Comparison of ENCODE assay signal across 14 cellular contexts in the genomic region with DNA sequence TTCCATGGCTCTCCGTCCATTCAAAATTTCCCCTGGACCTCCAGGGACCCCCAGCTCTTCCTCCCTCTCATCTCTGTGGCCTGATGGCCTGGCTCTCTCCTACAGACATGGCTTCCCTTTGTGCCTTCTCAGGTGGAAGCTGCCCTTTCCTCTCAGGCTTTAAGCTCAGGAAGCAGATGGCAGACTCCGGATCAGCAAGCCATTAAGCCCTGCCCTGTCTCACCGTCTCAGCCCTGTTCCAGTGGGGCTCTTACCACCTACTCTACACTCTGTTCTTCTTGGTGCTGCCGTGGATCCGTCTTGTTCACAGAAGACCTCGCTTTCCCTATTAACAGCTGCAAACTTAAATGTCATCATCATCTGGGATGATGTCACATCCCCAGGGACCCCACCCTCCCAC. TPM values are rescaled to one million over a fixed set of nuclear protein-coding genes. Genes with fewer than 3 reads are reported as not detected.
DNase-seq lines count a peak whose midpoint lies in the region; FAIRE-seq and TF ChIP-seq lines count a peak whose summit lies in the region.
"Had no signal": no experiment of that assay in that cellular context is flagged by ENCODE, and none has a peak within 500 bp of the region (broad histone marks: within the 10 kb centered on the region; RNA-seq: fewer than 3 reads in every experiment).

No MANE protein-coding gene starts in this region.

- H3K18ac ChIP-seq in neuronal stem cell (ENCODE audit: low read length) (peak overlapping the region; percentile 20), mesenchymal stem cell (ENCODE audit: low read depth in 1 of 2, low read length in 2 of 2) (no peak overlapping the region)

- FAIRE-seq in D721Med (lab: Jason Lieb, UNC), result peak; percentile 86

- no peak for TF ChIP-seq CTCF in D721Med (IDR thresholded peaks at IDR 0.05; ENCODE audit: insufficient read depth, missing control alignments)

- no peak overlapping the region for H3K4me2 ChIP-seq in neuronal stem cell (ENCODE audit: insufficient read depth, low read length, poor library complexity, severe bottlenecking)
- H3K4me2 ChIP-seq in mesenchymal stem cell (ENCODE audit: low read length, poor library complexity, severe bottlenecking), result no peak overlapping the region
- H3K4me2 ChIP-seq: SK-N-SH had no signal

- DNase-seq in D721Med (ENCODE audit: insufficient read length, low spot score), result peak; percentile 71
- peak; percentile 48 for DNase-seq in NCI-H2171 (lab: John Stamatoyannopoulos, UW)
- peak; percentile 49 for DNase-seq in dermis blood vessel endothelial cell
- no peak for DNase-seq in neuronal stem cell (ENCODE audit: low spot score)
- DNase-seq in mesenchymal stem cell, result no peak
- DNase-seq in midbrain (lab: John Stamatoyannopoulos, UW), result no peak
- no peak for DNase-seq in MV-4-11 (lab: John Stamatoyannopoulos, UW)
- DNase-seq: NCI-H1436, NCI-H2081 had no signal

- H3K79me1 ChIP-seq in neuronal stem cell (ENCODE audit: low read depth, low read length) (no peaks in the 10 kb centered on the region), mesenchymal stem cell (replicated peaks; ENCODE audit: low read length, poor library complexity, severe bottlenecking) (no peaks in the 10 kb centered on the region)

- H2BK12ac ChIP-seq in neuronal stem cell (ENCODE audit: low read length) (no peak overlapping the region), mesenchymal stem cell (ENCODE audit: low read length in 2 of 2) (no peak overlapping the region)

- no peak overlapping the region for H3K9ac ChIP-seq in neuronal stem cell (ENCODE audit: low read depth, low read length, poor library complexity)
- H3K9ac ChIP-seq in mesenchymal stem cell (ENCODE audit: low read length), result no peak overlapping the region
- H3K9ac ChIP-seq: SK-N-SH had no signal

- H4K8ac ChIP-seq in neuronal stem cell (ENCODE audit: low read depth, low read length) (no peak overlapping the region), mesenchymal stem cell (ENCODE audit: low read length) (no peak overlapping the region)

- no peak overlapping the region for H2BK120ac ChIP-seq in neuronal stem cell (ENCODE audit: low read depth, low read length)
- no peak overlapping the region for H2BK120ac ChIP-seq in mesenchymal stem cell (ENCODE audit: low read depth, low read length)

- H4K91ac ChIP-seq in neuronal stem cell (ENCODE audit: low read depth, low read length, poor library complexity) (no peak overlapping the region), mesenchymal stem cell (ENCODE audit: low read length) (no peak overlapping the region)

- H3K4me1 ChIP-seq in neuronal stem cell (ENCODE audit: control insufficient read depth in 2 of 2, insufficient read depth in 1 of 2, low read depth in 1 of 2, low read length in 2 of 2), result peaks cover 0 to 16% of the 10 kb centered on the region in 2 donors
- H3K4me1 ChIP-seq in mesenchymal stem cell (ENCODE audit: control insufficient read depth, insufficient read depth, low read depth, low read length), result no peaks in the 10 kb centered on the region

- H3K4ac ChIP-seq in neuronal stem cell (ENCODE audit: low read length) (no peak overlapping the region), mesenchymal stem cell (ENCODE audit: low read depth in 1 of 2, low read length in 2 of 2) (no peak overlapping the region)

- H2BK5ac ChIP-seq in neuronal stem cell (ENCODE audit: low read length) (no peak overlapping the region), mesenchymal stem cell (ENCODE audit: low read depth, low read length, poor library complexity, severe bottlenecking) (no peak overlapping the region)

- H3K27ac ChIP-seq in neuronal stem cell (replicated peaks; ENCODE audit: low read length) (no peak overlapping the region), mesenchymal stem cell (ENCODE audit: low read length, poor library complexity, severe bottlenecking) (no peak overlapping the region)

- H2AK5ac ChIP-seq in neuronal stem cell (ENCODE audit: low read depth, low read length), result no peak overlapping the region
- H2AK5ac ChIP-seq in mesenchymal stem cell (ENCODE audit: low read length, severe bottlenecking), result no peak overlapping the region

- H3K23ac ChIP-seq in neuronal stem cell (ENCODE audit: low read depth, low read length, poor library complexity) (no peak overlapping the region), mesenchymal stem cell (ENCODE audit: low read length in 2 of 2) (no peak overlapping the region)

- H3K36me3 ChIP-seq in neuronal stem cell (replicated peaks in 1 of 2; ENCODE audit: control insufficient read depth in 2 of 2, insufficient read depth in 2 of 2, low read length in 2 of 2), result no peaks in the 10 kb centered on the region
- no peaks in the 10 kb centered on the region for H3K36me3 ChIP-seq in mesenchymal stem cell (ENCODE audit: control insufficient read depth in 1 of 2, insufficient read depth in 2 of 2, low read depth in 1 of 2, low read length in 2 of 2)

- H3K9me3 ChIP-seq in neuronal stem cell (replicated peaks in 1 of 2; ENCODE audit: control insufficient read depth in 2 of 2, insufficient read depth in 1 of 2, low read depth in 1 of 2, low read length in 2 of 2), result peaks cover 0 to 2% of the 10 kb centered on the region in 2 donors
- no peaks in the 10 kb centered on the region for H3K9me3 ChIP-seq in mesenchymal stem cell (ENCODE audit: control insufficient read depth, low read length)
- H3K9me3 ChIP-seq: SK-N-SH had no signal

- WGBS in neuronal stem cell (ENCODE audit: extremely low coverage in 2 of 2, insufficient read length in 2 of 2, insufficient replicate concordance in 1 of 2), 2 donors, result no CpG with 5 or more reads among the region's 6 CpGs
- WGBS in mesenchymal stem cell, result 92% methylated on average over 6 of the region's 6 CpGs

- H3K4me3 ChIP-seq in neuronal stem cell (ENCODE audit: low read length in 2 of 2) (no peak overlapping the region), mesenchymal stem cell (ENCODE audit: insufficient read depth in 1 of 2, low read depth in 1 of 2, low read length in 2 of 2) (no peak overlapping the region)

- H3K27me3 ChIP-seq in neuronal stem cell (ENCODE audit: control insufficient read depth in 3 of 3, insufficient read depth in 3 of 3, low read depth in 1 of 3, low read length in 3 of 3), result peaks cover 0 to 26% (median 0%) of the 10 kb centered on the region in 3 experiments
- peaks cover 40 to 45% of the 10 kb centered on the region in 2 experiments for H3K27me3 ChIP-seq in mesenchymal stem cell (ENCODE audit: control insufficient read depth in 1 of 2, insufficient read depth in 1 of 2, low read length in 2 of 2)

- H3K14ac ChIP-seq in neuronal stem cell (ENCODE audit: low read length) (no peak overlapping the region), mesenchymal stem cell (ENCODE audit: low read length in 2 of 2) (no peak overlapping the region)

- H2AFZ ChIP-seq in neuronal stem cell (ENCODE audit: low read length) (peak overlapping the region; percentile 58), mesenchymal stem cell (ENCODE audit: low read depth, low read length) (no peak overlapping the region)

- H2BK15ac ChIP-seq in neuronal stem cell (ENCODE audit: low read length), result no peak overlapping the region
- no peak overlapping the region for H2BK15ac ChIP-seq in mesenchymal stem cell (ENCODE audit: low read depth, poor library complexity, severe bottlenecking)

RNA-seq across cellular contexts. Expression of a gene that starts 33.1 kb away (rescaled TPM):
- 205 and 322 TPM in 2 replicates for total RNA-seq in dermis blood vessel endothelial cell
- polyA plus RNA-seq in neuronal stem cell (2013, experiment 1 of 2), result 596 TPM
- 610 TPM for polyA plus RNA-seq in neuronal stem cell (2013, experiment 2 of 2)
- 939 TPM for polyA plus RNA-seq in mesenchymal stem cell (2013, experiment 1 of 2)
- polyA plus RNA-seq in mesenchymal stem cell (2013, experiment 2 of 2), result 965 TPM

RNA-seq across cellular contexts. Expression of a gene that starts 33.6 kb away (rescaled TPM):
- total RNA-seq in dermis blood vessel endothelial cell, result 17.0 and 19.1 TPM in 2 replicates
- polyA plus RNA-seq in neuronal stem cell (2013, experiment 1 of 2), result 60.9 TPM
- polyA plus RNA-seq in neuronal stem cell (2013, experiment 2 of 2), result 63.2 TPM
- 37.5 TPM for polyA plus RNA-seq in mesenchymal stem cell (2013, experiment 1 of 2)
- polyA plus RNA-seq in mesenchymal stem cell (2013, experiment 2 of 2), result 35.9 TPM

RNA-seq across cellular contexts. Expression of a gene that starts 34.0 kb away (rescaled TPM):
- total RNA-seq in dermis blood vessel endothelial cell, result not detected in 2 replicates
- 1.8 TPM for polyA plus RNA-seq in neuronal stem cell (2013, experiment 1 of 2)
- polyA plus RNA-seq in neuronal stem cell (2013, experiment 2 of 2), result 1.7 TPM
- 0.01 TPM for polyA plus RNA-seq in mesenchymal stem cell (2013, experiment 1 of 2)
- polyA plus RNA-seq in mesenchymal stem cell (2013, experiment 2 of 2), result not detected
- total RNA-seq: CD4-positive, alpha-beta T cell; Daoy; HT-29; Right ventricle myocardium inferior had no signal
- polyA plus RNA-seq: SK-N-SH had no signal

Comparison
In these comparisons a context has a peak if more than half of its experiments do, and no peak if none do; other contexts are left out.
1. DNase-seq: peak in D721Med (single experiment), NCI-H2171 (single experiment) and dermis blood vessel endothelial cell (single experiment); none in neuronal stem cell (single experiment), mesenchymal stem cell (single experiment), midbrain (single experiment) and MV-4-11 (single experiment).